16 cellular contexts compared by ENCODE assay signal in genomic region chr6:5280926-5281325, GRCh38.
"Had no signal": no experiment of that assay in that cellular context is flagged by ENCODE, and none has a peak within 500 bp of the region (broad histone marks: within the 10 kb centered on the region; RNA-seq: fewer than 3 reads in every experiment).

No MANE protein-coding gene starts in this region.

- DNase-seq: activated CD4-positive, CD25-positive, alpha-beta regulatory T cell treated with anti-CD3 and anti-CD28 coated beads, Interleukin-2, amount 50 U/mL, for 72 hours; activated CD8-positive, alpha-beta T cell treated with anti-CD3 and anti-CD28 coated beads, Interleukin-2, amount 10 ng/mL, durations not matched to agents 7 days and 5 days; anterior cingulate cortex; body of pancreas; cortex of kidney; endodermal cell; esophagus squamous epithelium; gastrocnemius medialis; hippocampal formation; left ventricle myocardium inferior; naive thymus-derived CD8-positive, alpha-beta T cell; retina; stimulated activated CD4-positive, alpha-beta T cell treated with anti-CD3 and anti-CD28 coated beads, Interleukin-4, amount 100 ng/mL, for 24 hours; stimulated activated naive CD8-positive, alpha-beta T cell treated with anti-CD3 and anti-CD28 coated beads, Interleukin-15, amount 100 ng/mL, for 72 hours; SW 1271 had no signal

- H3K9me3 Mint-ChIP-seq: endodermal cell; naive thymus-derived CD8-positive, alpha-beta T cell; stimulated activated naive CD8-positive, alpha-beta T cell treated with anti-CD3 and anti-CD28 coated beads, Interleukin-15, amount 100 ng/mL, for 72 hours had no signal

- H3K4me3 Mint-ChIP-seq: activated CD8-positive, alpha-beta T cell treated with anti-CD3 and anti-CD28 coated beads, Interleukin-2, amount 10 ng/mL, durations not matched to agents 7 days and 5 days; endodermal cell; naive thymus-derived CD8-positive, alpha-beta T cell had no signal

- H3K27ac Mint-ChIP-seq: endodermal cell; naive thymus-derived CD8-positive, alpha-beta T cell; progenitor cell of endocrine pancreas had no signal

- H3K27me3 Mint-ChIP-seq: naive thymus-derived CD8-positive, alpha-beta T cell; stimulated activated naive CD8-positive, alpha-beta T cell treated with anti-CD3 and anti-CD28 coated beads, Interleukin-15, amount 100 ng/mL, for 72 hours had no signal
